Comparison of ENCODE assay signal across 20 cellular contexts in genomic region chr7:37205451-37205850, GRCh38.
"Had no signal": no experiment of that assay in that cellular context is flagged by ENCODE, and none has a peak within 500 bp of the region (broad histone marks: within the 10 kb centered on the region; RNA-seq: fewer than 3 reads in every experiment).

No MANE protein-coding gene starts in this region.

- H3K27ac Mint-ChIP-seq: progenitor cell of endocrine pancreas had no signal

- H3K4me3 Mint-ChIP-seq: activated T-helper 1 cell treated with anti-CD3 and anti-CD28 coated beads, Interleukin-12 subunit alpha, Interleukin-12 subunit beta, Interleukin-2, Interleukin-4 antibody, amounts not matched to agents 30 ng/mL and 10 ng/mL and 1 ng/mL, durations not matched to agents 14 hours and 24 hours and 36 hours; neural crest cell; stimulated activated naive CD8-positive, alpha-beta T cell treated with anti-CD3 and anti-CD28 coated beads, Interleukin-15, Interleukin-2, amounts not matched to agents 100 ng/mL and 50 ng/mL, for 24 hours had no signal

- H3K27me3 Mint-ChIP-seq: progenitor cell of endocrine pancreas; stimulated activated naive CD8-positive, alpha-beta T cell treated with anti-CD3 and anti-CD28 coated beads, Interleukin-15, Interleukin-2, amounts not matched to agents 100 ng/mL and 50 ng/mL, for 24 hours had no signal

- DNase-seq: activated CD8-positive, alpha-beta memory T cell treated with anti-CD3 and anti-CD28 coated beads, Interleukin-2, amount 50 U/mL, for 4 hours; activated naive CD4-positive, alpha-beta T cell treated with Interleukin-2 at 50 U/mL for 16 hours; cerebellar nuclear complex; cortex of kidney; effector CD4-positive, alpha-beta T cell; heart left ventricle; left ventricle myocardium superior; right cardiac atrium; stimulated activated CD4-positive, alpha-beta T cell treated with anti-CD3 and anti-CD28 coated beads, Interleukin-2, amount 100 ng/mL, for 24 hours; trophoblast cell; WERI-Rb-1 had no signal

- H3K27me3 ChIP-seq: breast epithelium, gastroesophageal sphincter, heart left ventricle, suprapubic skin, vagina had no signal

- H3K27ac ChIP-seq: breast epithelium, heart left ventricle, suprapubic skin, vagina, WERI-Rb-1 had no signal

- H3K4me1 Mint-ChIP-seq: neural crest cell had no signal

- H3K9me3 Mint-ChIP-seq: activated T-helper 1 cell treated with anti-CD3 and anti-CD28 coated beads, Interleukin-12 subunit alpha, Interleukin-12 subunit beta, Interleukin-2, Interleukin-4 antibody, amounts not matched to agents 30 ng/mL and 10 ng/mL and 1 ng/mL, durations not matched to agents 14 hours and 24 hours and 36 hours; neural crest cell; stimulated activated naive CD8-positive, alpha-beta T cell treated with anti-CD3 and anti-CD28 coated beads, Interleukin-15, Interleukin-2, amounts not matched to agents 100 ng/mL and 50 ng/mL, for 24 hours had no signal

- H3K36me3 ChIP-seq: breast epithelium, WERI-Rb-1 had no signal

- H3K9me3 ChIP-seq: breast epithelium, gastroesophageal sphincter, suprapubic skin, vagina had no signal

- H3K4me3 ChIP-seq: breast epithelium, gastroesophageal sphincter, heart left ventricle, suprapubic skin, vagina had no signal

- ATAC-seq: esophagus mucosa, gastroesophageal sphincter, heart left ventricle, left ventricle myocardium superior, right cardiac atrium had no signal
